ENCODE assay signal across 1 cellular context in the genomic region with DNA sequence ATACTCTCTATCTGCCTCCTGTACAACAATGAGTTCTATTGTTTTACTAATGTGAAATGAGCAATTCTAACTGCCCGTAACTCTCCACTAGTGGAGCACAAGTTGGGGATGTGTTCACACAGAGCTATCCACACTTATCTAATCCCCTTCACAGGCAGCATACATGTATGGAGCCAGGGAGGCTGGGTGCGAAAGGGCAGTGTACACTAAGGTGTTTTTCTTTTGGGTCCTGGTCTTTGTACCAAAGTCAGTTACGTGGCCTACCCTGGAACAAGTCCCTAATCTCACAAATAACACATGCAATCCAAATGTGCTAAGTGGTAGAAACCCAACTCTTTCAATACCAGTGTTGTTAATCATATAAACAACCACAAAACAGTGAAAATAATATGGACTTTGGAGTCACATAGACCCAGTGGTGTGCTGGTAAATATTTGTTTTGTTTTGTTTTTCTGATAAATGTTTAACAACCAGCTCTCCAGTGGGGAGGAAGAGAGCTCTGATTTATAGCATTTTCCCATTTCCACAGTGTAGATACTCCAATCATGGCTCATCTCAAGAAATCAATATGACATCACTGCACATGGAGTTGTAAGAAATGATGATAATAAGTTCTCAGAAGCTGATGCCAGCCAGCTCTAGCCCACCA.
TF ChIP-seq lines count a peak whose summit lies in the region.

No MANE protein-coding gene starts in this region.

TF ChIP-seq in H1, 55 proteins besides CTCF, POLR2A, EP300 and RAD21 (continued from another document):
- TF ChIP-seq USF2 (IDR thresholded peaks at IDR 0.05; ENCODE audit: low read length): no peak
TF ChIP-seq in H1: peak in this region for 0.
